10 cellular contexts compared by ENCODE assay signal in genomic region chr18:8794133-8794986, GRCh38.
DNase-seq lines count a peak whose midpoint lies in the region; ATAC-seq and TF ChIP-seq lines count a peak whose summit lies in the region.
"Had no signal": no experiment of that assay in that cellular context is flagged by ENCODE, and none has a peak within 500 bp of the region (broad histone marks: within the 10 kb centered on the region; RNA-seq: fewer than 3 reads in every experiment).

No MANE protein-coding gene starts in this region.

- intact Hi-C loops in Calu3 (cut with micrococcal nuclease; ENCODE audit: unreplicated experiment) = loop anchor here (2.0 kb wide), 2 partner anchors 48 to 166 kb away; no protein-coding TSS in a partner anchor

- no TSS peak for BruUV-seq in Calu3 (replicated peaks; lab: Mats Ljungman, UMichigan)

- H3K9me3 Mint-ChIP-seq in Calu3 (ENCODE audit: low read depth, unreplicated experiment) (no peaks in the 10 kb centered on the region), nephron progenitor cell (no peaks in the 10 kb centered on the region), endothelial cell (ENCODE audit: unreplicated experiment) (no peaks in the 10 kb centered on the region)
- H3K9me3 Mint-ChIP-seq in activated CD8-positive, alpha-beta T cell treated with anti-CD3 and anti-CD28 coated beads, Interleukin-2, amount 10 ng/mL, durations not matched to agents 7 days and 5 days (ENCODE audit: insufficient read depth) = no peaks in the 10 kb centered on the region
- H3K9me3 Mint-ChIP-seq: activated T-helper 17 cell treated with anti-CD3 and anti-CD28 coated beads, Interleukin-2, amount 50 U/mL, for 72 hours; dendritic cell treated with granulocyte-macrophage colony-stimulating factor and Interleukin-4, amounts not matched to agents 40 ng/mL and 50 ng/mL, for 4 days had no signal

- no peaks in the 10 kb centered on the region for H3K27me3 Mint-ChIP-seq in Calu3 (ENCODE audit: unreplicated experiment)
- no peaks in the 10 kb centered on the region for H3K27me3 Mint-ChIP-seq in nephron progenitor cell (ENCODE audit: low read depth, poor library complexity)
- peaks cover 6% of the 10 kb centered on the region for H3K27me3 Mint-ChIP-seq in activated CD8-positive, alpha-beta T cell treated with anti-CD3 and anti-CD28 coated beads, Interleukin-2, amount 10 ng/mL, durations not matched to agents 7 days and 5 days (ENCODE audit: low read depth)
- peaks cover 1% of the 10 kb centered on the region for H3K27me3 Mint-ChIP-seq in endothelial cell (ENCODE audit: unreplicated experiment)

- peaks cover 91% of the 10 kb centered on the region for H3K36me3 Mint-ChIP-seq in Calu3 (ENCODE audit: insufficient read depth, unreplicated experiment)
- H3K36me3 Mint-ChIP-seq in nephron progenitor cell (ENCODE audit: low read depth) = peaks cover 5% of the 10 kb centered on the region
- no peaks in the 10 kb centered on the region for H3K36me3 Mint-ChIP-seq in activated CD8-positive, alpha-beta T cell treated with anti-CD3 and anti-CD28 coated beads, Interleukin-2, amount 10 ng/mL, durations not matched to agents 7 days and 5 days (ENCODE audit: low read depth)
- no peaks in the 10 kb centered on the region for H3K36me3 Mint-ChIP-seq in endothelial cell (ENCODE audit: low read depth, unreplicated experiment)

- peaks cover 89% of the 10 kb centered on the region for H3K4me1 Mint-ChIP-seq in Calu3 (ENCODE audit: low read depth, unreplicated experiment)
- peaks cover 56% of the 10 kb centered on the region for H3K4me1 Mint-ChIP-seq in nephron progenitor cell
- H3K4me1 Mint-ChIP-seq in activated CD8-positive, alpha-beta T cell treated with anti-CD3 and anti-CD28 coated beads, Interleukin-2, amount 10 ng/mL, durations not matched to agents 7 days and 5 days (ENCODE audit: low read depth) = peaks cover 9% of the 10 kb centered on the region
- peaks cover 43% of the 10 kb centered on the region for H3K4me1 Mint-ChIP-seq in endothelial cell (ENCODE audit: unreplicated experiment)
- H3K4me1 Mint-ChIP-seq: activated T-helper 17 cell treated with anti-CD3 and anti-CD28 coated beads, Interleukin-2, amount 50 U/mL, for 72 hours had no signal

- CTCF ChIA-PET in Calu3 (lab: Charles Lee) = interaction anchor here (1.5 kb wide), 1 partner anchor 189 kb away, joined by 5 read pairs; no protein-coding TSS in a partner anchor
- CTCF ChIA-PET in activated CD8-positive, alpha-beta T cell treated with anti-CD3 and anti-CD28 coated beads, Interleukin-2, amount 10 ng/mL, durations not matched to agents 7 days and 5 days (lab: Charles Lee) = no interaction called here

- H3K27ac Mint-ChIP-seq in Calu3 (ENCODE audit: unreplicated experiment) = peak overlapping the region; percentile 90
- peak overlapping the region; percentile 80 for H3K27ac Mint-ChIP-seq in nephron progenitor cell
- H3K27ac Mint-ChIP-seq in activated CD8-positive, alpha-beta T cell treated with anti-CD3 and anti-CD28 coated beads, Interleukin-2, amount 10 ng/mL, durations not matched to agents 7 days and 5 days = no peak overlapping the region
- H3K27ac Mint-ChIP-seq in endothelial cell (ENCODE audit: unreplicated experiment) = no peak overlapping the region
- H3K27ac Mint-ChIP-seq: activated T-helper 17 cell treated with anti-CD3 and anti-CD28 coated beads, Interleukin-2, amount 50 U/mL, for 72 hours; dendritic cell treated with granulocyte-macrophage colony-stimulating factor and Interleukin-4, amounts not matched to agents 40 ng/mL and 50 ng/mL, for 4 days had no signal

- POLR2A ChIA-PET in activated CD8-positive, alpha-beta T cell treated with anti-CD3 and anti-CD28 coated beads, Interleukin-2, amount 10 ng/mL, durations not matched to agents 7 days and 5 days (lab: Charles Lee) = no interaction called here

- H3K4me3 Mint-ChIP-seq in Calu3 (ENCODE audit: low read depth, unreplicated experiment) = peak overlapping the region; percentile 7
- H3K4me3 Mint-ChIP-seq in nephron progenitor cell = no peak overlapping the region
- H3K4me3 Mint-ChIP-seq in activated CD8-positive, alpha-beta T cell treated with anti-CD3 and anti-CD28 coated beads, Interleukin-2, amount 10 ng/mL, durations not matched to agents 7 days and 5 days = no peak overlapping the region
- no peak overlapping the region for H3K4me3 Mint-ChIP-seq in endothelial cell (ENCODE audit: unreplicated experiment)
- H3K4me3 Mint-ChIP-seq: activated T-helper 17 cell treated with anti-CD3 and anti-CD28 coated beads, Interleukin-2, amount 50 U/mL, for 72 hours; dendritic cell treated with granulocyte-macrophage colony-stimulating factor and Interleukin-4, amounts not matched to agents 40 ng/mL and 50 ng/mL, for 4 days had no signal

- ATAC-seq in activated CD8-positive, alpha-beta T cell treated with anti-CD3 and anti-CD28 coated beads, Interleukin-2, amount 10 ng/mL, durations not matched to agents 7 days and 5 days = no peak
- ATAC-seq in GM19395 (IDR thresholded peaks at IDR 0.05; ENCODE audit: unreplicated experiment) = no peak
- ATAC-seq: activated T-helper 17 cell treated with anti-CD3 and anti-CD28 coated beads, Interleukin-2, amount 50 U/mL, for 72 hours had no signal

- DNase-seq in Calu3 (peak; percentile 43), M059J (ENCODE audit: low read depth) (peak; percentile 90), dedifferentiated amniotic fluid mesenchymal stem cell (ENCODE audit: extremely low spot score) (peak; percentile 79), nephron progenitor cell (peak; percentile 24), endothelial cell (ENCODE audit: low spot score) (no peak), SHP77 (lab: John Stamatoyannopoulos, UW) (no peak)
- no peak for DNase-seq in activated CD8-positive, alpha-beta T cell treated with anti-CD3 and anti-CD28 coated beads, Interleukin-2, amount 10 ng/mL, durations not matched to agents 7 days and 5 days

- no peak for TF ChIP-seq CTCF in Calu3 (IDR thresholded peaks at IDR 0.05; ENCODE audit: unreplicated experiment)
- no peak for TF ChIP-seq CTCF in nephron progenitor cell (IDR thresholded peaks at IDR 0.05)
- TF ChIP-seq CTCF in endothelial cell (IDR thresholded peaks at IDR 0.05; ENCODE audit: unreplicated experiment) = no peak

Comparison
In these comparisons a context has a peak if more than half of its experiments do, and no peak if none do; other contexts are left out.
1. DNase-seq: peak in Calu3 (single experiment), M059J (single experiment), dedifferentiated amniotic fluid mesenchymal stem cell (single experiment) and nephron progenitor cell (single experiment); none in activated CD8-positive, alpha-beta T cell treated with anti-CD3 and anti-CD28 coated beads, Interleukin-2, amount 10 ng/mL, durations not matched to agents 7 days and 5 days (single experiment), endothelial cell (single experiment) and SHP77 (0 of 2).
2. H3K27ac Mint-ChIP-seq: peak in Calu3 (single experiment) and nephron progenitor cell (single experiment); none in activated CD8-positive, alpha-beta T cell treated with anti-CD3 and anti-CD28 coated beads, Interleukin-2, amount 10 ng/mL, durations not matched to agents 7 days and 5 days (single experiment) and endothelial cell (single experiment).